In genomic region chr16:67372664-67373063, GRCh38 we compare ENCODE assay signal across 10 cellular contexts. TPM values are rescaled to one million over a fixed set of nuclear protein-coding genes. Genes with fewer than 3 reads are reported as not detected.
A peak's percentile ranks its signal among the peaks of the same experiment; 100 is the strongest.
DNase-seq lines count a peak whose midpoint lies in the region; ATAC-seq, FAIRE-seq and TF ChIP-seq lines count a peak whose summit lies in the region.
"Had no signal": no experiment of that assay in that cellular context is flagged by ENCODE, and none has a peak within 500 bp of the region (broad histone marks: within the 10 kb centered on the region; RNA-seq: fewer than 3 reads in every experiment).

No MANE protein-coding gene starts in this region.

- H3K9me2 ChIP-seq in SK-N-SH: no peaks in the 10 kb centered on the region

- no peak for TF ChIP-seq EP300 in A549 (IDR thresholded peaks at IDR 0.05)
- TF ChIP-seq EP300 in SK-N-SH (IDR thresholded peaks at IDR 0.05; ENCODE audit: borderline replicate concordance in 1 of 2, low read depth in 1 of 2, low read length in 1 of 2): no peak

- CTCF ChIA-PET in A549 (lab: Yijun Ruan, JAX): interaction anchor here (0.8 to 1.6 kb wide), 7 partner anchors 10 to 102 kb away, joined by 3 to 4 read pairs (median 3); no protein-coding TSS in a partner anchor
- CTCF ChIA-PET in GM10248 (lab: Yijun Ruan, JAX): interaction anchor here (1.4 to 1.5 kb wide), 2 partner anchors 10 to 11 kb away, joined by 4 to 5 read pairs; no protein-coding TSS in a partner anchor
- CTCF ChIA-PET in SK-N-SH (lab: Yijun Ruan, JAX): interaction anchor here (0.7 to 4.5 kb wide), 17 partner anchors 11 to 142 kb away, joined by 3 to 16 read pairs (median 5); partner anchors contain the start of genes HSD11B2 and ZDHHC1

- no peaks in the 10 kb centered on the region for H4K20me1 ChIP-seq in SK-N-SH (ENCODE audit: insufficient read depth)

- no peak overlapping the region for H3K9ac ChIP-seq in SK-N-SH

- H3K27me3 ChIP-seq in SK-N-SH (ENCODE audit: insufficient read depth) (no peaks in the 10 kb centered on the region; the same call in 1 of the 2 replicates), left ventricle myocardium inferior (ENCODE audit: low read depth) (peaks cover 17% of the 10 kb centered on the region)

- TF ChIP-seq CTCF in A549 (IDR thresholded peaks at IDR 0.05) (peak; percentile 44), GM10248 (IDR thresholded peaks at IDR 0.05; ENCODE audit: control extremely low read depth, extremely low read depth, low read depth, missing control alignments) (peak; percentile 34), SK-N-SH (IDR thresholded peaks at IDR 0.05) (peak; percentile 72), left ventricle myocardium inferior (IDR thresholded peaks at IDR 0.05; ENCODE audit: borderline replicate concordance) (peak; percentile 58)

- POLR2A ChIA-PET in A549 (lab: Yijun Ruan, JAX): no interaction called here
- POLR2A ChIA-PET in GM10248 (lab: Yijun Ruan, JAX): no interaction called here
- POLR2A ChIA-PET in SK-N-SH (lab: Yijun Ruan, JAX): interaction anchor here (0.7 kb wide), 1 partner anchor 22 kb away, joined by 3 read pairs; no protein-coding TSS in a partner anchor

- TF ChIP-seq POLR2A in A549 (IDR thresholded peaks at IDR 0.05; ENCODE audit: low read length): no peak

- H3K9me3 ChIP-seq in A549 (no peaks in the 10 kb centered on the region), SK-N-SH (no peaks in the 10 kb centered on the region), left ventricle myocardium inferior (replicated peaks) (no peaks in the 10 kb centered on the region)

- ATAC-seq in A549: peak in 1 of 2 experiments; percentile 61; a peak in 2 of 6 replicates
- no peak for ATAC-seq in GM21447 (IDR thresholded peaks at IDR 0.05; ENCODE audit: unreplicated experiment)

- peaks cover 4% of the 10 kb centered on the region; the same call in 1 of the 3 replicates for H3K4me1 ChIP-seq in A549
- no peaks in the 10 kb centered on the region for H3K4me1 ChIP-seq in SK-N-SH (ENCODE audit: control insufficient read depth in 1 of 2, insufficient read depth in 2 of 2, low read depth in 1 of 2, low read length in 1 of 2)
- no peaks in the 10 kb centered on the region for H3K4me1 ChIP-seq in left ventricle myocardium inferior

- no peak overlapping the region for H2AFZ ChIP-seq in SK-N-SH (ENCODE audit: low read depth)

- H3F3A ChIP-seq in SK-N-SH (replicated peaks; ENCODE audit: insufficient read depth): peaks cover 6% of the 10 kb centered on the region

- peak; percentile 38 to 58; a peak in 4 of 5 replicates for TF ChIP-seq RAD21 in A549 (conservative IDR thresholded peaks at IDR 0.05 in 1 of 2, IDR thresholded peaks at IDR 0.05 in 1 of 2)
- TF ChIP-seq RAD21 in SK-N-SH (IDR thresholded peaks at IDR 0.05; ENCODE audit: low read length): peak; percentile 83

- H3K27ac ChIP-seq in A549 (no peak overlapping the region), SK-N-SH (ENCODE audit: low read depth in 2 of 2, low read length in 1 of 2) (no peak overlapping the region), left ventricle myocardium inferior (replicated peaks) (no peak overlapping the region)
- H3K27ac ChIP-seq: skin epidermis had no signal

- FAIRE-seq in A549 (lab: Jason Lieb, UNC): no peak

- H3K4me3 ChIP-seq in A549: no peak overlapping the region
- no peak overlapping the region; a peak in 1 of 4 replicates for H3K4me3 ChIP-seq in SK-N-SH (ENCODE audit: low read depth in 2 of 2, low read length in 1 of 2)
- no peak overlapping the region for H3K4me3 ChIP-seq in left ventricle myocardium inferior
- H3K4me3 ChIP-seq: skin epidermis had no signal

- H3K4me2 ChIP-seq in A549: no peak overlapping the region
- H3K4me2 ChIP-seq in SK-N-SH: no peak overlapping the region

- H3K36me3 ChIP-seq in SK-N-SH (replicated peaks in 1 of 2; ENCODE audit: control insufficient read depth in 1 of 2, insufficient read depth in 2 of 2, low read length in 1 of 2) (no peaks in the 10 kb centered on the region), left ventricle myocardium inferior (no peaks in the 10 kb centered on the region)

- no peaks in the 10 kb centered on the region for H3K79me2 ChIP-seq in SK-N-SH (ENCODE audit: insufficient read depth)

- intact Hi-C loops in left ventricle myocardium inferior (cut with micrococcal nuclease): no loop called here

- DNase-seq in A549 (ENCODE audit: low read depth in 1 of 2, low spot score in 1 of 2) (peak in 1 of 2 experiments; percentile 41), GM10248 (ENCODE audit: extremely low spot score) (no peak), SK-N-SH (peak; percentile 57), left ventricle myocardium inferior (no peak), NCI-H2196 (lab: John Stamatoyannopoulos, UW; ENCODE audit: unreplicated experiment) (no peak)
- DNase-seq in effector CD8-positive, alpha-beta T cell (lab: John Stamatoyannopoulos, UW): no peak
- DNase-seq in activated T-cell treated with anti-CD3 and anti-CD28 coated beads, Interleukin-2, amount 50 U/mL, for 1 hour: no peak
- DNase-seq: SHP77 treated with DMSO at 0.1 percent for 48 hours had no signal

TF ChIP-seq in A549, 52 proteins besides CTCF, POLR2A, EP300 and RAD21:
- no peak for TF ChIP-seq SMC3 (IDR thresholded peaks at IDR 0.05)
- no peak for TF ChIP-seq BHLHE40 (IDR thresholded peaks at IDR 0.05; ENCODE audit: low read depth, low read length)
- no peak for TF ChIP-seq PHF8 (IDR thresholded peaks at IDR 0.05; ENCODE audit: borderline replicate concordance, low read depth)
- no peak for TF ChIP-seq JUN (IDR thresholded peaks at IDR 0.05)

TF ChIP-seq in SK-N-SH, 30 proteins besides CTCF, POLR2A, EP300 and RAD21:
- no peak for TF ChIP-seq POLR2AphosphoS5 (IDR thresholded peaks at IDR 0.05; ENCODE audit: low read depth, low read length)
- TF ChIP-seq SMC3 (IDR thresholded peaks at IDR 0.05; ENCODE audit: low read depth, low read length): peak; percentile 63
- no peak for TF ChIP-seq NFIC (IDR thresholded peaks at IDR 0.05; ENCODE audit: borderline replicate concordance)

RNA-seq across cellular contexts. Expression of gene TPPP3, which starts 20.6 kb away (rescaled TPM):
- 9.4 and 10.6 TPM in 2 replicates for polyA plus RNA-seq in A549 (2011; rRNA removed)
- 20.1 and 29.1 TPM in 2 replicates for polyA plus RNA-seq in A549 (2012; cell fraction: cytosol; rRNA removed)
- 21.8 and 32.6 TPM in 2 replicates for polyA plus RNA-seq in A549 (2012; cell fraction: nucleus; rRNA removed)
- 8.7 to 10.9 TPM (median 9.6 TPM) in 3 replicates for polyA plus RNA-seq in A549 (2017; fragmentation: RNase III; extraction: RNeasy Plus Mini Kit Qiagen cat#74134 plus additional on column Dnase treatment)
- 2.4 and 2.5 TPM in 2 replicates for polyA minus RNA-seq in A549 (2011; rRNA and poly(A)+ RNA removed)
- 33.5 and 36.2 TPM in 2 replicates for polyA plus RNA-seq in SK-N-SH (2012; rRNA removed)
- polyA plus RNA-seq in SK-N-SH (2012; cell fraction: cytosol; rRNA removed): 22.8 and 30.9 TPM in 2 replicates
- 21.8 and 23.5 TPM in 2 replicates for polyA plus RNA-seq in SK-N-SH (2012; cell fraction: nucleus; rRNA removed)
- total RNA-seq in left ventricle myocardium inferior: 15.5 TPM

RNA-seq across cellular contexts. Expression of gene ZDHHC1, which starts 43.6 kb away (rescaled TPM):
- polyA plus RNA-seq in A549 (2011; rRNA removed): 3.5 and 3.8 TPM in 2 replicates
- polyA plus RNA-seq in A549 (2012; cell fraction: cytosol; rRNA removed): 6.8 and 10.0 TPM in 2 replicates
- polyA plus RNA-seq in A549 (2012; cell fraction: nucleus; rRNA removed): 27.1 and 31.1 TPM in 2 replicates
- polyA plus RNA-seq in A549 (2017; fragmentation: RNase III; extraction: RNeasy Plus Mini Kit Qiagen cat#74134 plus additional on column Dnase treatment): 5.0 to 7.2 TPM (median 5.9 TPM) in 3 replicates
- polyA minus RNA-seq in A549 (2011; rRNA and poly(A)+ RNA removed): 3.8 and 9.3 TPM in 2 replicates
- 14.2 and 15.8 TPM in 2 replicates for polyA plus RNA-seq in SK-N-SH (2012; rRNA removed)
- 6.2 and 10.5 TPM in 2 replicates for polyA plus RNA-seq in SK-N-SH (2012; cell fraction: cytosol; rRNA removed)
- 39.7 and 44.1 TPM in 2 replicates for polyA plus RNA-seq in SK-N-SH (2012; cell fraction: nucleus; rRNA removed)
- total RNA-seq in left ventricle myocardium inferior: 2.9 TPM

RNA-seq across cellular contexts. Expression of gene LRRC36, which starts 46.0 kb away (rescaled TPM):
- polyA plus RNA-seq in A549 (2011; rRNA removed) (0.57 and 0.93 TPM in 2 replicates), A549 (2017; fragmentation: RNase III; extraction: RNeasy Plus Mini Kit Qiagen cat#74134 plus additional on column Dnase treatment) (0.25 to 0.48 TPM (median 0.44 TPM) in 3 replicates), SK-N-SH (2012; rRNA removed) (0.78 and 0.92 TPM in 2 replicates)
- 0.05 and 0.07 TPM in 2 replicates for polyA plus RNA-seq in A549 (2012; cell fraction: cytosol; rRNA removed)
- polyA plus RNA-seq in A549 (2012; cell fraction: nucleus; rRNA removed): 0.19 and 0.40 TPM in 2 replicates
- 0.24 and 0.54 TPM in 2 replicates for polyA minus RNA-seq in A549 (2011; rRNA and poly(A)+ RNA removed)
- 0.30 and 0.36 TPM in 2 replicates for polyA plus RNA-seq in SK-N-SH (2012; cell fraction: cytosol; rRNA removed)
- polyA plus RNA-seq in SK-N-SH (2012; cell fraction: nucleus; rRNA removed): 3.6 and 4.8 TPM in 2 replicates
- not detected for total RNA-seq in left ventricle myocardium inferior

RNA-seq across cellular contexts. Expression of gene KCTD19, which starts 46.1 kb away (rescaled TPM):
- polyA plus RNA-seq in A549 (2011; rRNA removed) (1.1 and 2.4 TPM in 2 replicates), A549 (2017; fragmentation: RNase III; extraction: RNeasy Plus Mini Kit Qiagen cat#74134 plus additional on column Dnase treatment) (0.57 to 1.00 TPM (median 0.76 TPM) in 3 replicates), SK-N-SH (2012; rRNA removed) (1.8 and 1.9 TPM in 2 replicates)
- polyA plus RNA-seq in A549 (2012; cell fraction: cytosol; rRNA removed): 0.36 and 0.84 TPM in 2 replicates
- polyA plus RNA-seq in A549 (2012; cell fraction: nucleus; rRNA removed): 1.8 and 2.1 TPM in 2 replicates
- 1.2 and 4.5 TPM in 2 replicates for polyA minus RNA-seq in A549 (2011; rRNA and poly(A)+ RNA removed)
- 0.41 and 0.49 TPM in 2 replicates for polyA plus RNA-seq in SK-N-SH (2012; cell fraction: cytosol; rRNA removed)
- 9.1 and 10.8 TPM in 2 replicates for polyA plus RNA-seq in SK-N-SH (2012; cell fraction: nucleus; rRNA removed)
- total RNA-seq in left ventricle myocardium inferior: not detected

RNA-seq across cellular contexts. Expression of gene HSD11B2, which starts 58.3 kb away (rescaled TPM):
- polyA plus RNA-seq in A549 (2011; rRNA removed) (0.53 and 0.75 TPM in 2 replicates), A549 (2017; fragmentation: RNase III; extraction: RNeasy Plus Mini Kit Qiagen cat#74134 plus additional on column Dnase treatment) (0.93 to 1.6 TPM (median 1.2 TPM) in 3 replicates), SK-N-SH (2012; rRNA removed) (0.19 and 0.23 TPM in 2 replicates)
- polyA plus RNA-seq in A549 (2012; cell fraction: cytosol; rRNA removed): 1.3 and 1.5 TPM in 2 replicates
- polyA plus RNA-seq in A549 (2012; cell fraction: nucleus; rRNA removed): 3.0 and 3.7 TPM in 2 replicates
- 0.21 and 0.39 TPM in 2 replicates for polyA minus RNA-seq in A549 (2011; rRNA and poly(A)+ RNA removed)
- 0.08 and 0.10 TPM in 2 replicates for polyA plus RNA-seq in SK-N-SH (2012; cell fraction: cytosol; rRNA removed)
- 0.58 and 0.75 TPM in 2 replicates for polyA plus RNA-seq in SK-N-SH (2012; cell fraction: nucleus; rRNA removed)
- total RNA-seq in left ventricle myocardium inferior: 0.99 TPM

Comparison
In these comparisons a context has a peak if more than half of its experiments do, and no peak if none do; other contexts are left out.
1. Of the 12 proteins assayed by ChIP-seq in both A549 and SK-N-SH: peak only in A549: none; only in SK-N-SH: SMC3; in both: CTCF and RAD21; in neither: 9.